22 cellular contexts compared by ENCODE assay signal in the genomic region with DNA sequence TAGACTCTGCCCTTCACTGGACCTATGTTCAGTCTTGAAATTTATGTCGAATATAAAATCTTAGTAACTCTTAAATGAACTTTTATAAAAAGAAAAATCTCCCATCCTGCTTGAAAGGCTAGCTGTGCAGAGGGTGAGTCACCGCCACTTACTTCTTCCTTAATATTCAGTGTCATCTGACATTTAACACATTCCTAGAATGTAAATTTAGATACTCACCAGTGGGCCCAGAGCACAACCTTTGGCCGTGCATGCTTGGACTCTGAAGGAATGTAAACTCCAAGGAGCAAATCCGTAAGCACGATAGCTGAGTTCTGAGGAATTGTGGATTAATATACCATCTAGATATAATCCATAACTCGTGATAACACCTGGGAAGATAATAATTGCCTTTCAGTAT.
A peak's percentile ranks its signal among the peaks of the same experiment; 100 is the strongest.
DNase-seq lines count a peak whose midpoint lies in the region; ATAC-seq and TF ChIP-seq lines count a peak whose summit lies in the region.
"Had no signal": no experiment of that assay in that cellular context is flagged by ENCODE, and none has a peak within 500 bp of the region (broad histone marks: within the 10 kb centered on the region; RNA-seq: fewer than 3 reads in every experiment).

No MANE protein-coding gene starts in this region.

- no CpG with 5 or more reads among the region's 6 CpGs for WGBS in neuronal stem cell (ENCODE audit: extremely low coverage in 2 of 2, insufficient read length in 2 of 2, insufficient replicate concordance in 1 of 2), 2 donors

- DNase-seq in EH (ENCODE audit: low read depth) (peak; percentile 60), HK-2 (ENCODE audit: unreplicated experiment) (peak; percentile 37), fibroblast of villous mesenchyme (ENCODE audit: low read depth) (peak; percentile 9), neuronal stem cell (ENCODE audit: low spot score) (no peak), NCI-H128 (lab: John Stamatoyannopoulos, UW; ENCODE audit: unreplicated experiment) (no peak)
- no peak for DNase-seq in activated CD4-positive, alpha-beta memory T cell treated with anti-CD3 and anti-CD28 coated beads for 36 hours
- DNase-seq: activated CD4-positive, alpha-beta T cell treated with anti-CD3 and anti-CD28 coated beads for 48 hours; activated naive CD4-positive, alpha-beta T cell; activated T-cell treated with anti-CD3 and anti-CD28 coated beads, Interleukin-2, amount 50 U/mL, for 24 hours; CD4-positive, CD25-positive, alpha-beta regulatory T cell; glutamatergic neuron; KBM-7; kidney; NCI-H1436; NCI-H446; posterior cingulate gyrus; stimulated activated CD4-positive, alpha-beta T cell treated with anti-CD3 and anti-CD28 coated beads, Interleukin-15, amount 100 ng/mL, for 24 hours; stimulated activated naive CD4-positive, alpha-beta T cell had no signal

- POLR2A ChIA-PET in activated CD4-positive, alpha-beta memory T cell treated with anti-CD3 and anti-CD28 coated beads for 36 hours (lab: Charles Lee), result no interaction called here

- CTCF ChIA-PET in activated CD4-positive, alpha-beta memory T cell treated with anti-CD3 and anti-CD28 coated beads for 36 hours (lab: Charles Lee), result no interaction called here

- H3K4me1 Mint-ChIP-seq in activated CD4-positive, alpha-beta memory T cell treated with anti-CD3 and anti-CD28 coated beads for 36 hours (ENCODE audit: low read depth), result no peaks in the 10 kb centered on the region
- H3K4me1 Mint-ChIP-seq: CD4-positive, CD25-positive, alpha-beta regulatory T cell; neural progenitor cell had no signal

- no peak overlapping the region for H3K9ac ChIP-seq in neuronal stem cell (ENCODE audit: low read depth, low read length, poor library complexity)
- H3K9ac ChIP-seq: neural progenitor cell had no signal

- H3K4me1 ChIP-seq in neuronal stem cell (ENCODE audit: control insufficient read depth in 2 of 2, insufficient read depth in 1 of 2, low read depth in 1 of 2, low read length in 2 of 2), result peaks cover 5 to 6% of the 10 kb centered on the region in 2 donors
- H3K4me1 ChIP-seq: neural progenitor cell had no signal

- no peaks in the 10 kb centered on the region for H3K79me1 ChIP-seq in neuronal stem cell (ENCODE audit: low read depth, low read length)

- H3K36me3 ChIP-seq in neuronal stem cell (replicated peaks in 1 of 2; ENCODE audit: control insufficient read depth in 2 of 2, insufficient read depth in 2 of 2, low read length in 2 of 2), result no peaks in the 10 kb centered on the region
- H3K36me3 ChIP-seq: neural progenitor cell had no signal

- no peak overlapping the region for H2BK15ac ChIP-seq in neuronal stem cell (ENCODE audit: low read length)

- H3K27ac Mint-ChIP-seq in activated CD4-positive, alpha-beta memory T cell treated with anti-CD3 and anti-CD28 coated beads for 36 hours, result no peak overlapping the region
- H3K27ac Mint-ChIP-seq: activated T-cell treated with anti-CD3 and anti-CD28 coated beads, Interleukin-2, amount 50 U/mL, for 24 hours; brain; CD4-positive, CD25-positive, alpha-beta regulatory T cell; neural progenitor cell; T-helper 2 cell treated with Interferon-gamma antibody and Interleukin-4, amounts not matched to agents 5 μg/mL and 100 μg/mL, for 36 hours had no signal

- H2BK5ac ChIP-seq in neuronal stem cell (ENCODE audit: low read length), result no peak overlapping the region

- H3K27ac ChIP-seq in neuronal stem cell (replicated peaks; ENCODE audit: low read length), result no peak overlapping the region
- H3K27ac ChIP-seq: neural progenitor cell had no signal

- TF ChIP-seq CTCF in fibroblast of villous mesenchyme (IDR thresholded peaks at IDR 0.05; ENCODE audit: insufficient read depth, low read depth, low read length), result no peak

- H4K8ac ChIP-seq in neuronal stem cell (ENCODE audit: low read depth, low read length), result no peak overlapping the region

- H3K18ac ChIP-seq in neuronal stem cell (ENCODE audit: low read length), result no peak overlapping the region

- H3K4ac ChIP-seq in neuronal stem cell (ENCODE audit: low read length), result no peak overlapping the region

- H3K9me3 ChIP-seq in neuronal stem cell (replicated peaks in 1 of 2; ENCODE audit: control insufficient read depth in 2 of 2, insufficient read depth in 1 of 2, low read depth in 1 of 2, low read length in 2 of 2), result no peaks in the 10 kb centered on the region

- H3K27me3 ChIP-seq in neuronal stem cell (ENCODE audit: control insufficient read depth in 3 of 3, insufficient read depth in 3 of 3, low read depth in 1 of 3, low read length in 3 of 3), result no peaks in the 10 kb centered on the region
- H3K27me3 ChIP-seq: neural progenitor cell had no signal

- no peak overlapping the region for H2BK12ac ChIP-seq in neuronal stem cell (ENCODE audit: low read length)

- no peak for ATAC-seq in GM18502 (IDR thresholded peaks at IDR 0.05; ENCODE audit: poor library complexity, unreplicated experiment)

- no peaks in the 10 kb centered on the region for H3K36me3 Mint-ChIP-seq in activated CD4-positive, alpha-beta memory T cell treated with anti-CD3 and anti-CD28 coated beads for 36 hours
- H3K36me3 Mint-ChIP-seq: brain; CD4-positive, CD25-positive, alpha-beta regulatory T cell; neural progenitor cell had no signal

- no peak overlapping the region for H3K4me3 ChIP-seq in fibroblast of villous mesenchyme (ENCODE audit: low read depth, low read length)
- no peak overlapping the region for H3K4me3 ChIP-seq in neuronal stem cell (ENCODE audit: low read length in 2 of 2)
- H3K4me3 ChIP-seq: neural progenitor cell had no signal

- H3K4me2 ChIP-seq in neuronal stem cell (ENCODE audit: insufficient read depth, low read length, poor library complexity, severe bottlenecking), result no peak overlapping the region
- H3K4me2 ChIP-seq: neural progenitor cell had no signal

- H2BK120ac ChIP-seq in neuronal stem cell (ENCODE audit: low read depth, low read length), result no peak overlapping the region

- no peak overlapping the region for H3K23ac ChIP-seq in neuronal stem cell (ENCODE audit: low read depth, low read length, poor library complexity)

- peaks cover 9% of the 10 kb centered on the region for H3K9me3 Mint-ChIP-seq in activated CD4-positive, alpha-beta memory T cell treated with anti-CD3 and anti-CD28 coated beads for 36 hours
- H3K9me3 Mint-ChIP-seq: brain; neural progenitor cell; T-helper 2 cell treated with Interferon-gamma antibody and Interleukin-4, amounts not matched to agents 5 μg/mL and 100 μg/mL, for 36 hours had no signal

- intact Hi-C loops in activated CD4-positive, alpha-beta memory T cell treated with anti-CD3 and anti-CD28 coated beads for 36 hours (cut with micrococcal nuclease), result no loop called here

- no peak overlapping the region for H3K4me3 Mint-ChIP-seq in activated CD4-positive, alpha-beta memory T cell treated with anti-CD3 and anti-CD28 coated beads for 36 hours
- H3K4me3 Mint-ChIP-seq: activated T-cell treated with anti-CD3 and anti-CD28 coated beads, Interleukin-2, amount 50 U/mL, for 24 hours; brain; CD4-positive, CD25-positive, alpha-beta regulatory T cell; neural progenitor cell; T-helper 2 cell treated with Interferon-gamma antibody and Interleukin-4, amounts not matched to agents 5 μg/mL and 100 μg/mL, for 36 hours had no signal

- H2AFZ ChIP-seq in neuronal stem cell (ENCODE audit: low read length), result peak overlapping the region; percentile 24
- H2AFZ ChIP-seq: neural progenitor cell had no signal

- H3K14ac ChIP-seq in neuronal stem cell (ENCODE audit: low read length), result no peak overlapping the region

- no peak overlapping the region for H4K91ac ChIP-seq in neuronal stem cell (ENCODE audit: low read depth, low read length, poor library complexity)

- no peaks in the 10 kb centered on the region for H3K27me3 Mint-ChIP-seq in activated CD4-positive, alpha-beta memory T cell treated with anti-CD3 and anti-CD28 coated beads for 36 hours
- H3K27me3 Mint-ChIP-seq: activated T-cell treated with anti-CD3 and anti-CD28 coated beads, Interleukin-2, amount 50 U/mL, for 24 hours; brain; CD4-positive, CD25-positive, alpha-beta regulatory T cell had no signal

- no peak overlapping the region for H2AK5ac ChIP-seq in neuronal stem cell (ENCODE audit: low read depth, low read length)

Comparison
In these comparisons a context has a peak if more than half of its experiments do, and no peak if none do; other contexts are left out.
1. DNase-seq: peak in EH (single experiment), HK-2 (single experiment) and fibroblast of villous mesenchyme (single experiment); none in neuronal stem cell (single experiment), activated CD4-positive, alpha-beta memory T cell treated with anti-CD3 and anti-CD28 coated beads for 36 hours (single experiment) and NCI-H128 (single experiment).